5 cellular contexts compared by ENCODE assay signal in genomic region chr2:236399409-236399808, GRCh38.
"Had no signal": no experiment of that assay in that cellular context is flagged by ENCODE, and none has a peak within 500 bp of the region (broad histone marks: within the 10 kb centered on the region; RNA-seq: fewer than 3 reads in every experiment).

No MANE protein-coding gene starts in this region.

- DNase-seq: IMR-90, KBM-7 had no signal

- H3K9me3 Mint-ChIP-seq: IgD-negative memory B cell had no signal

- H3K27ac ChIP-seq: HL-60 had no signal

- H3K36me3 Mint-ChIP-seq: IgD-negative memory B cell had no signal

- H3K4me3 Mint-ChIP-seq: IgD-negative memory B cell had no signal

- H3K4me3 ChIP-seq: K562 had no signal

- H3K27ac Mint-ChIP-seq: IgD-negative memory B cell had no signal
